ENCODE assay signal across 1 cellular context in the genomic region with DNA sequence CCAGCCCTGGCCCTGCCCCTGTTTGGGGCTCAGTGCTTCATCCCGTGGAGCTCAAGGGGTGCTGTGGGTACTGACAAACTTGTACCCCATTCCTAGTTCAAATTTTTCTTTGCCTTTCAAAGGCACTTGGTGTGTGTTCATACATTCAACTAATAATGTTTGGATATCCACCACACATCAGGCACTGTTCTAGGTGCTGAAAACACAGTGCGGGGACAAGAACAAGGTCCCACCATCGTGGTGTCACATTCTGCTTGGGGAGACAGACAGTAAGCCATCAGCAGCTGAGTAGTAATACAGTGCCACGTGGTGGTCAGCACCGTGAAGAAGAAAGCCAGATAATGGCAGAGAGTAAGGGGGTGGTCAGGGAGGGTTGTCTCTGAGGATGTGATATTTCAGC.
TF ChIP-seq lines count a peak whose summit lies in the region.

No MANE protein-coding gene starts in this region.

TF ChIP-seq in HCT116, 20 proteins besides CTCF, POLR2A, EP300 and RAD21 (continued from another document):
- TF ChIP-seq, protein P1, sequence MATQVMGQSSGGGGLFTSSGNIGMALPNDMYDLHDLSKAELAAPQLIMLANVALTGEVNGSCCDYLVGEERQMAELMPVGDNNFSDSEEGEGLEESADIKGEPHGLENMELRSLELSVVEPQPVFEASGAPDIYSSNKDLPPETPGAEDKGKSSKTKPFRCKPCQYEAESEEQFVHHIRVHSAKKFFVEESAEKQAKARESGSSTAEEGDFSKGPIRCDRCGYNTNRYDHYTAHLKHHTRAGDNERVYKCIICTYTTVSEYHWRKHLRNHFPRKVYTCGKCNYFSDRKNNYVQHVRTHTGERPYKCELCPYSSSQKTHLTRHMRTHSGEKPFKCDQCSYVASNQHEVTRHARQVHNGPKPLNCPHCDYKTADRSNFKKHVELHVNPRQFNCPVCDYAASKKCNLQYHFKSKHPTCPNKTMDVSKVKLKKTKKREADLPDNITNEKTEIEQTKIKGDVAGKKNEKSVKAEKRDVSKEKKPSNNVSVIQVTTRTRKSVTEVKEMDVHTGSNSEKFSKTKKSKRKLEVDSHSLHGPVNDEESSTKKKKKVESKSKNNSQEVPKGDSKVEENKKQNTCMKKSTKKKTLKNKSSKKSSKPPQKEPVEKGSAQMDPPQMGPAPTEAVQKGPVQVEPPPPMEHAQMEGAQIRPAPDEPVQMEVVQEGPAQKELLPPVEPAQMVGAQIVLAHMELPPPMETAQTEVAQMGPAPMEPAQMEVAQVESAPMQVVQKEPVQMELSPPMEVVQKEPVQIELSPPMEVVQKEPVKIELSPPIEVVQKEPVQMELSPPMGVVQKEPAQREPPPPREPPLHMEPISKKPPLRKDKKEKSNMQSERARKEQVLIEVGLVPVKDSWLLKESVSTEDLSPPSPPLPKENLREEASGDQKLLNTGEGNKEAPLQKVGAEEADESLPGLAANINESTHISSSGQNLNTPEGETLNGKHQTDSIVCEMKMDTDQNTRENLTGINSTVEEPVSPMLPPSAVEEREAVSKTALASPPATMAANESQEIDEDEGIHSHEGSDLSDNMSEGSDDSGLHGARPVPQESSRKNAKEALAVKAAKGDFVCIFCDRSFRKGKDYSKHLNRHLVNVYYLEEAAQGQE (IDR thresholded peaks at IDR 0.05; ENCODE audit: low read depth), result 0 out of 2 replicates have a peak, but pooled peaks have one; percentile 6
